Comparison of ENCODE assay signal across 21 cellular contexts in the genomic region with DNA sequence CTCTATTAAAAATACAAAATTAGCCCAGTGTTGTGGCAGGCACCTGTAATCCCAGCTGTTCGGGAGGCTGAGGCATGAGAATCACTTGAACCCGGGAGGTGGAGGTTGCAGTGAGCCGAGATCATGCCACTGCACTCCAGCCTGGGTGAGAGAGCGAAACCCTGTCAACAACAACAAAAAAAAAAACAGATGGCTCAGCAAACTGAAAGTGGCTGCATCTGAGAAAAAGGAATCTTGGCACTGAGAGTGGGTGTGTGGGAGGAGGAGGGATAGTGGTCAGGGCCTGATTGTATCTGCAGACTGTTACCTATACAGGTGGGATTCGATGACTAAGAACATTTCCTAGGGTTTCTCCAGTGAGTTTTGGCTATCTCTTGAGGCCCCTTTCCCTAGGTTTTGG.
"Had no signal": no experiment of that assay in that cellular context is flagged by ENCODE, and none has a peak within 500 bp of the region (broad histone marks: within the 10 kb centered on the region; RNA-seq: fewer than 3 reads in every experiment).

No MANE protein-coding gene starts in this region.

- DNase-seq: effector memory CD8-positive, alpha-beta T cell; esophagus squamous epithelium; foreskin fibroblast; glutamatergic neuron; immature natural killer cell; left colon; left ventricle myocardium superior; naive thymus-derived CD4-positive, alpha-beta T cell; nephron progenitor cell; psoas muscle; spleen; stimulated activated CD4-positive, alpha-beta T cell treated with anti-CD3 and anti-CD28 coated beads, Interleukin-15, amount 100 ng/mL, for 24 hours; stimulated activated CD4-positive, alpha-beta T cell treated with anti-CD3 and anti-CD28 coated beads, Interleukin-1b, Interleukin-23, amount 100 ng/mL, for 48 hours; stimulated activated CD4-positive, alpha-beta T cell treated with anti-CD3 and anti-CD28 coated beads, Interleukin-4, amount 100 ng/mL, for 24 hours; stimulated activated naive CD8-positive, alpha-beta T cell treated with anti-CD3 and anti-CD28 coated beads, Interleukin-15, amount 100 ng/mL, for 72 hours; transverse colon had no signal

- H3K4me3 Mint-ChIP-seq: effector memory CD8-positive, alpha-beta T cell; immature natural killer cell; nephron progenitor cell; stimulated activated memory B cell treated with anti-CD40 and anti-IgM and Interleukin-4, amounts not matched to agents 10 μg/mL and 1 μg/mL and 100 μg/mL, for 72 hours; stimulated activated naive CD8-positive, alpha-beta T cell treated with anti-CD3 and anti-CD28 coated beads, Interleukin-15, amount 100 ng/mL, for 72 hours had no signal

- H3K36me3 ChIP-seq: esophagus squamous epithelium, gastroesophageal sphincter, spleen, thoracic aorta, transverse colon had no signal

- H3K9me3 ChIP-seq: esophagus squamous epithelium, gastroesophageal sphincter, psoas muscle, thoracic aorta, transverse colon had no signal

- H3K9me3 Mint-ChIP-seq: effector memory CD8-positive, alpha-beta T cell; nephron progenitor cell; stimulated activated memory B cell treated with anti-CD40 and anti-IgM and Interleukin-4, amounts not matched to agents 10 μg/mL and 1 μg/mL and 100 μg/mL, for 72 hours had no signal

- H3K27ac Mint-ChIP-seq: effector memory CD8-positive, alpha-beta T cell; immature natural killer cell; nephron progenitor cell; stimulated activated memory B cell treated with anti-CD40 and anti-IgM and Interleukin-4, amounts not matched to agents 10 μg/mL and 1 μg/mL and 100 μg/mL, for 72 hours; stimulated activated naive CD8-positive, alpha-beta T cell treated with anti-CD3 and anti-CD28 coated beads, Interleukin-15, amount 100 ng/mL, for 72 hours had no signal

- H3K27ac ChIP-seq: esophagus squamous epithelium, gastroesophageal sphincter, psoas muscle, spleen, thoracic aorta, transverse colon had no signal

- H3K4me3 ChIP-seq: esophagus squamous epithelium, gastroesophageal sphincter, lung, psoas muscle, thoracic aorta, transverse colon had no signal

- ATAC-seq: effector memory CD8-positive, alpha-beta T cell; gastroesophageal sphincter; left colon; left ventricle myocardium superior; naive thymus-derived CD4-positive, alpha-beta T cell; psoas muscle; sciatic nerve; stimulated activated memory B cell treated with anti-CD40 and anti-IgM and Interleukin-4, amounts not matched to agents 10 μg/mL and 1 μg/mL and 100 μg/mL, for 72 hours; stimulated activated naive CD8-positive, alpha-beta T cell treated with anti-CD3 and anti-CD28 coated beads, Interleukin-15, amount 100 ng/mL, for 72 hours had no signal

- H3K36me3 Mint-ChIP-seq: stimulated activated memory B cell treated with anti-CD40 and anti-IgM and Interleukin-4, amounts not matched to agents 10 μg/mL and 1 μg/mL and 100 μg/mL, for 72 hours had no signal
